Comparison of ENCODE assay signal across 18 cellular contexts in the genomic region with DNA sequence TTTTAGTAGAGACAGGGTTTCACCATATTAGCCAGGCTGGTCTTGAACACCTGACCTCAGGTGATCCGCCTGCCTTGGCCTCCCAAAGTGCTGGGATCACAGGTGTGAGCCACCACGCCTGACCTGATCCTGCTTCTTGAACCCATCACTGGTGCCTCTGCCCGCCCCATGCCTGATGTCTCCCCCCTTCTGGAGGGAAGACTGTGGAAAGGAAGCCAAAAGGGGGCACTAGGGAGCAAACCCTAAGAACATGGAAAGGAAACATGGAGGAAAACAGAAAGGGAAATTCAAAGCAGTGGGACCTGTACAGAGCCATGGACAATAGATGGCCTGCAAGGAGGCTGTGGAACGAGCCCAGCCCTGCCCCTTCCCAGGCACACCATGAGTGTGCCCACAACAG. TPM values are rescaled to one million over a fixed set of nuclear protein-coding genes. Genes with fewer than 3 reads are reported as not detected.
A peak's percentile ranks its signal among the peaks of the same experiment; 100 is the strongest.
DNase-seq lines count a peak whose midpoint lies in the region; ATAC-seq and TF ChIP-seq lines count a peak whose summit lies in the region.
"Had no signal": no experiment of that assay in that cellular context is flagged by ENCODE, and none has a peak within 500 bp of the region (broad histone marks: within the 10 kb centered on the region; RNA-seq: fewer than 3 reads in every experiment).

No MANE protein-coding gene starts in this region.

- no peak for DNase-seq in CD4-positive, alpha-beta memory T cell
- peak; percentile 75 for DNase-seq in H7
- no peak for DNase-seq in WERI-Rb-1
- no peak for DNase-seq in foreskin keratinocyte
- DNase-seq in ovary: no peak
- no peak for DNase-seq in SW 1271 (lab: John Stamatoyannopoulos, UW)
- DNase-seq in NAMALWA (ENCODE audit: low spot score): no peak
- DNase-seq: activated CD4-positive, alpha-beta T cell treated with anti-CD3 and anti-CD28 coated beads, Interleukin-2, amount 50 U/mL, for 1 hour; activated T-cell treated with anti-CD3 and anti-CD28 coated beads, Interleukin-2, amount 50 U/mL, for 48 hours; cortex of kidney; GM23248; Kasumi-1; left ventricle myocardium superior; naive B cell; NCI-H2081 treated with DMSO at 0.1 percent for 48 hours had no signal

- CTCF ChIA-PET in CD4-positive, alpha-beta memory T cell (lab: Charles Lee; ENCODE audit: partially characterized antibody): no interaction called here

- H3K27ac Mint-ChIP-seq in CD4-positive, alpha-beta memory T cell: peak overlapping the region; percentile 84 to 99 (median 98)
- H3K27ac Mint-ChIP-seq: CD14-positive monocyte, naive B cell had no signal

- POLR2A ChIA-PET in CD4-positive, alpha-beta memory T cell (lab: Charles Lee; ENCODE audit: partially characterized antibody): no interaction called here

- intact Hi-C loops in CD4-positive, alpha-beta memory T cell (cut with micrococcal nuclease): no loop called here
- intact Hi-C loops in ovary (cut with DNase I): loop anchor here in 1 of 4 donors (5.0 kb wide), 1 partner anchor 58 kb away; no protein-coding TSS in a partner anchor

- H3K36me3 ChIP-seq in CD4-positive, alpha-beta memory T cell (ENCODE audit: insufficient read depth, low read length): no peaks in the 10 kb centered on the region
- H3K36me3 ChIP-seq in H7 (replicated peaks; ENCODE audit: control insufficient read depth, insufficient read depth, low read length): no peaks in the 10 kb centered on the region
- H3K36me3 ChIP-seq in WERI-Rb-1: peaks cover 18% of the 10 kb centered on the region
- no peaks in the 10 kb centered on the region for H3K36me3 ChIP-seq in ovary

- TF ChIP-seq CTCF in WERI-Rb-1 (IDR thresholded peaks at IDR 0.05; ENCODE audit: low read depth, low read length): peak; percentile 43; the same call in 1 of the 2 replicates
- peak; percentile 41 for TF ChIP-seq CTCF in foreskin keratinocyte (conservative IDR thresholded peaks at IDR 0.05)
- no peak for TF ChIP-seq CTCF in ovary (IDR thresholded peaks at IDR 0.05)

- H3K4me1 ChIP-seq in CD4-positive, alpha-beta memory T cell (ENCODE audit: insufficient read depth, low read length): peaks cover 55% of the 10 kb centered on the region
- H3K4me1 ChIP-seq in foreskin keratinocyte (peaks cover 4% of the 10 kb centered on the region), ovary (ENCODE audit: insufficient read depth) (no peaks in the 10 kb centered on the region)
- H3K4me1 ChIP-seq: esophagus muscularis mucosa had no signal

- WGBS in ovary, 3 donors: 94 to 97% (median 95%) methylated on average over 4 of the region's 4 CpGs

- peaks cover 0 to 3% of the 10 kb centered on the region in 2 donors for H3K36me3 Mint-ChIP-seq in CD4-positive, alpha-beta memory T cell
- H3K36me3 Mint-ChIP-seq: naive B cell had no signal

- H3K4me3 ChIP-seq in CD4-positive, alpha-beta memory T cell (ENCODE audit: low read length in 2 of 2): no peak overlapping the region
- H3K4me3 ChIP-seq in H7 (ENCODE audit: insufficient read depth, low read depth, low read length): no peak overlapping the region
- H3K4me3 ChIP-seq in WERI-Rb-1 (ENCODE audit: low read depth, low read length): no peak overlapping the region
- H3K4me3 ChIP-seq in ovary: no peak overlapping the region
- H3K4me3 ChIP-seq: esophagus muscularis mucosa, GM23248 had no signal

- ATAC-seq in foreskin keratinocyte (no peak), HG03159 (IDR thresholded peaks at IDR 0.05; ENCODE audit: unreplicated experiment) (no peak)
- ATAC-seq: left ventricle myocardium superior had no signal

- H3K9me3 Mint-ChIP-seq in CD4-positive, alpha-beta memory T cell: peaks cover 0 to 2% (median 0%) of the 10 kb centered on the region in 8 donors
- H3K9me3 Mint-ChIP-seq: naive B cell had no signal

- no peak for TF ChIP-seq POLR2A in ovary (IDR thresholded peaks at IDR 0.05)

- no peaks in the 10 kb centered on the region for H3K27me3 ChIP-seq in CD4-positive, alpha-beta memory T cell (ENCODE audit: insufficient read depth, low read length)
- H3K27me3 ChIP-seq in H7 (ENCODE audit: control insufficient read depth, insufficient read depth, low read length): no peaks in the 10 kb centered on the region
- H3K27me3 ChIP-seq in WERI-Rb-1 (ENCODE audit: insufficient read depth, low read depth, severe bottlenecking): no peaks in the 10 kb centered on the region
- no peaks in the 10 kb centered on the region for H3K27me3 ChIP-seq in foreskin keratinocyte
- no peaks in the 10 kb centered on the region for H3K27me3 ChIP-seq in ovary
- H3K27me3 ChIP-seq: esophagus muscularis mucosa had no signal

- H3K4me3 Mint-ChIP-seq in CD4-positive, alpha-beta memory T cell: peak overlapping the region in 1 of 8 donors; percentile 61
- H3K4me3 Mint-ChIP-seq: CD14-positive monocyte, naive B cell had no signal

- H3K9me3 ChIP-seq in CD4-positive, alpha-beta memory T cell (ENCODE audit: control insufficient read depth in 1 of 2, low read length in 2 of 2): no peaks in the 10 kb centered on the region
- no peaks in the 10 kb centered on the region for H3K9me3 ChIP-seq in WERI-Rb-1 (ENCODE audit: severe bottlenecking)
- H3K9me3 ChIP-seq in ovary: no peaks in the 10 kb centered on the region
- H3K9me3 ChIP-seq: esophagus muscularis mucosa had no signal

- no peak for TF ChIP-seq EP300 in ovary (IDR thresholded peaks at IDR 0.05)

- peaks cover 25 to 54% (median 41%) of the 10 kb centered on the region in 4 donors for H3K4me1 Mint-ChIP-seq in CD4-positive, alpha-beta memory T cell
- H3K4me1 Mint-ChIP-seq: CD14-positive monocyte had no signal

- no peaks in the 10 kb centered on the region for H3K27me3 Mint-ChIP-seq in CD4-positive, alpha-beta memory T cell
- H3K27me3 Mint-ChIP-seq: naive B cell had no signal

- H3K27ac ChIP-seq in CD4-positive, alpha-beta memory T cell (ENCODE audit: low read depth, low read length): peak overlapping the region; percentile 77
- H3K27ac ChIP-seq in WERI-Rb-1: no peak overlapping the region
- H3K27ac ChIP-seq in foreskin keratinocyte: no peak overlapping the region
- H3K27ac ChIP-seq in ovary: no peak overlapping the region
- H3K27ac ChIP-seq: esophagus muscularis mucosa, GM23248 had no signal

RNA-seq across cellular contexts. Expression of gene FASN, which starts 31.1 kb away (rescaled TPM):
- 10 to 100 TPM; 26.5 to 27.7 TPM for total RNA-seq in CD4-positive, alpha-beta memory T cell
- polyA plus RNA-seq in CD4-positive, alpha-beta memory T cell: 1 to 10 TPM in 1 of 2 donors, under 1 TPM in 1; 0.03 to 3.5 TPM
- total RNA-seq in H7 (2014; rRNA removed; shearing (Covaris generic)): 201 and 257 TPM in 2 replicates
- total RNA-seq in foreskin keratinocyte (451 and 574 TPM in 2 replicates), ovary (100 to 1,000 TPM in 1 of 7 donors, 10 to 100 TPM in 5, 1 to 10 TPM in 1; 9.8 to 168 (median 53.8) TPM)
- polyA plus RNA-seq in foreskin keratinocyte (357 and 440 TPM in 2 replicates), ovary (10 to 100 TPM in 1 of 2 donors, 1 to 10 TPM in 1; 1.3 to 16.0 TPM)

Comparison
In these comparisons a context has a peak if more than half of its experiments do, and no peak if none do; other contexts are left out.
1. CTCF ChIP-seq: peak in WERI-Rb-1 (single experiment) and foreskin keratinocyte (single experiment); none in ovary (0 of 3).